Comparison of ENCODE assay signal across 7 cellular contexts in the genomic region with DNA sequence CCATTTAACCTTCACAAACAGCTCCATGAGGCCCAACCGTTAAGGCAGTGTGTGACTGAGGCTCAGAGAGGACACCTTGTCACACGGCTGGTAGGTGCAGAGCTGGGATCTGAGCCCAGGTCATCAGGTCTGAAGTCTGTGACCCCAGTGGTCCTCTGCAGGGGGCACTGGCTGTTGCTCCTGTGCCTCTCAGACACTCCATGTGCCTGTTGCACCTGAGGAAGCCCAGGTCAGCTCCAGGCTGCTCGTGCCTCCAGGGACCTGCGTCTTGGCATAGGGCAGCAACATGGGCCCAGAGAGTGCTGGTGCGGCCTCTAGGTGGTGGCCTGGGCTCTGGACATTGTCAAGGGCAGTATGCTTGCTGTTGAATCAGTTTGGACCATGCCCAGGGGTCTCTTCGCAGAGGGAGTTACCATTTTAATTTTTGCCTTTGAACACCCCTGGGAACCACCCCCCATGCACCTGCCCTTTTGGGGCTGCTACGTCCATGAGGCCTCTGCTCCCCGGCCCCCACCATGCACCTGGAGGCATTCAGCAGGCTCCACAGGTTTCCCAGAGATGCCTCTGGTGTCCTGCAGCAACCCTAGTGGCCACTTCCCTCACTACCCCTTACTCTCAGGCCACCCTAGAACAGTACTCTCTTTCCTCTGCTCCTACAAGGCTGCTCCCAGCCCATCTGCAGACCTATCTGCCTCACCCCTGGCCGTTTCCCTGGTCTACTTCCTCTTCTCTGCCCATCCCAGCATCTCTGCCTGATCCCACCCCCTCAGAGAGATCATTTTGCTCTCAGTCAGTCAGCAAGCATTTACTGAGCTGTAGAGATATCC. TPM values are rescaled to one million over a fixed set of nuclear protein-coding genes. Genes with fewer than 3 reads are reported as not detected.
DNase-seq lines count a peak whose midpoint lies in the region; ATAC-seq and TF ChIP-seq lines count a peak whose summit lies in the region.

No MANE protein-coding gene starts in this region.

- DNase-seq in GF-D8 (lab: John Stamatoyannopoulos, UW) (peak; percentile 37), MG63 (peak; percentile 54), natural killer cell (no peak), SHP77 treated with DMSO at 0.1 percent for 48 hours (lab: John Stamatoyannopoulos, UW) (no peak), T-helper 9 cell (no peak)
- DNase-seq in activated naive CD8-positive, alpha-beta T cell treated with anti-CD3 and anti-CD28 coated beads, Interleukin-2, amount 50 U/mL, for 24 hours, result no peak

- H3K27ac Mint-ChIP-seq in activated naive CD8-positive, alpha-beta T cell treated with anti-CD3 and anti-CD28 coated beads, Interleukin-2, amount 50 U/mL, for 24 hours, result peak overlapping the region; percentile 17
- H3K27ac Mint-ChIP-seq in natural killer cell, result peak overlapping the region; percentile 62 to 79

- H3K27me3 ChIP-seq in MG63, result no peaks in the 10 kb centered on the region

- no peaks in the 10 kb centered on the region for H3K36me3 Mint-ChIP-seq in activated naive CD8-positive, alpha-beta T cell treated with anti-CD3 and anti-CD28 coated beads, Interleukin-2, amount 50 U/mL, for 24 hours (ENCODE audit: low read depth)
- H3K36me3 Mint-ChIP-seq in natural killer cell, result no peaks in the 10 kb centered on the region

- TF ChIP-seq CTCF in natural killer cell (IDR thresholded peaks at IDR 0.05), result peak; percentile 19

- H3K9me3 Mint-ChIP-seq in activated naive CD8-positive, alpha-beta T cell treated with anti-CD3 and anti-CD28 coated beads, Interleukin-2, amount 50 U/mL, for 24 hours, result no peaks in the 10 kb centered on the region
- H3K9me3 Mint-ChIP-seq in natural killer cell, result no peaks in the 10 kb centered on the region

- no peaks in the 10 kb centered on the region for H3K36me3 ChIP-seq in MG63

- no peak for ATAC-seq in activated naive CD8-positive, alpha-beta T cell treated with anti-CD3 and anti-CD28 coated beads, Interleukin-2, amount 50 U/mL, for 24 hours
- ATAC-seq in natural killer cell (no peak), HG03159 (IDR thresholded peaks at IDR 0.05; ENCODE audit: unreplicated experiment) (no peak)

- no peaks in the 10 kb centered on the region for H3K9me3 ChIP-seq in MG63

- peaks cover 47% of the 10 kb centered on the region for H3K4me1 Mint-ChIP-seq in activated naive CD8-positive, alpha-beta T cell treated with anti-CD3 and anti-CD28 coated beads, Interleukin-2, amount 50 U/mL, for 24 hours
- peaks cover 63 to 75% of the 10 kb centered on the region in 2 donors for H3K4me1 Mint-ChIP-seq in natural killer cell

- intact Hi-C loops in natural killer cell (cut with micrococcal nuclease), result no loop called here

- H3K27me3 Mint-ChIP-seq in activated naive CD8-positive, alpha-beta T cell treated with anti-CD3 and anti-CD28 coated beads, Interleukin-2, amount 50 U/mL, for 24 hours, result no peaks in the 10 kb centered on the region
- peaks cover 26 to 34% of the 10 kb centered on the region in 2 donors for H3K27me3 Mint-ChIP-seq in natural killer cell (ENCODE audit: low read depth in 2 of 2)

- H3K4me3 Mint-ChIP-seq in activated naive CD8-positive, alpha-beta T cell treated with anti-CD3 and anti-CD28 coated beads, Interleukin-2, amount 50 U/mL, for 24 hours, result no peak overlapping the region
- peak overlapping the region; percentile 72 for H3K4me3 Mint-ChIP-seq in natural killer cell

- no peak overlapping the region for H3K4me3 ChIP-seq in MG63

RNA-seq across cellular contexts. Expression of gene EPS8L3, which starts 25.2 kb away (rescaled TPM):
- not detected in 2 replicates for total RNA-seq in MG63 (2014; rRNA removed; shearing (Covaris generic); ENCODE audit: low replicate concordance)
- under 1 TPM in 1 of 3 donors, not detected in 2; 0.47 TPM for total RNA-seq in natural killer cell

RNA-seq across cellular contexts. Expression of gene GSTM3, which starts 48.1 kb away (rescaled TPM):
- 47.2 and 80.3 TPM in 2 replicates for total RNA-seq in MG63 (2014; rRNA removed; shearing (Covaris generic); ENCODE audit: low replicate concordance)
- total RNA-seq in natural killer cell, result 1 to 10 TPM; 1.7 to 3.0 (median 3.0) TPM

Comparison
In these comparisons a context has a peak if more than half of its experiments do, and no peak if none do; other contexts are left out.
1. DNase-seq: peak in GF-D8 (single experiment) and MG63 (single experiment); none in activated naive CD8-positive, alpha-beta T cell treated with anti-CD3 and anti-CD28 coated beads, Interleukin-2, amount 50 U/mL, for 24 hours (single experiment), natural killer cell (single experiment), SHP77 treated with DMSO at 0.1 percent for 48 hours (single experiment) and T-helper 9 cell (single experiment).
2. RNA of gene GSTM3, which starts 48.1 kb away (total RNA-seq): 47.2 to 80.3 TPM in MG63; 1.7 to 3.0 TPM in natural killer cell; every median in the first group is over 10 times any median in the second.